ENCODE assay signal across 1 cellular context in the genomic region with DNA sequence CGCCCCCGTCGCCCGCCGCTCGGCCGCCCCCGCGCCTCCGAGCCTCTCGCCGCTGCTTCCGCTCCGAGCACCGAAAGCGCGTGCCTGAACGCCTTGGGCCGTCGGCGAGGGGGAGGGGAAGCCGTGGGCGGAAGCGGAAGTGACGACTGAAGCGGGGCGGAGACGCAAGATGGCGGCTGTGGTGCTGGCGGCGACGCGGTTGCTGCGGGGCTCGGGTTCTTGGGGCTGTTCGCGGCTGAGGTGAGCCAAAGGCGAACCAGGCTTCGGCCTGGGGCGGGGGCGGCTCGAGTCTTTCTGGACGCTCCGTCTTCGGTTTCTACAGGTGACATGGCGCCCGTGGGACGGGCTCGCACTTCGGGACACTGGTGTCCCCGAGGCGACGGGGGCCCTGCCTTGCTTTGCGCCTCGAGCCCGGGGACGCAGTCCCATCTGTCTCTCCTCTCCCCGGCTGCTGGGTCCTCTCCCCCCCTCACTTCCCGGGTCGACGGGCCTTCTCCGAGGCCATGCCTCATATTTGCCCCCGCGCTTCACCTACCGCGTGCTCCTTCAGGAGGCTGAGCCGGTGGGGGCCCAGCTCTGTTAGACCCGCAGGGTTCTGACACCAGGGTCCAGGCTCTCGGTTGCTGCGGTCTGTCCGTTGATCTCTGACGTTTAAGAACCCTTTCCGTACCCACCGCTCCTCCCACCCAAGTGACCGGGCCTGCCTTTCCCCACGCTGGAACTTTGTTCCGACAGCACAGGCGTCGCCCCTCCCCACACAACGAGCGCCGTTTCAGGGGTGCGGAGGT.
TF ChIP-seq lines count a peak whose summit lies in the region.

ENTR1 (minus strand) TSS at position 115 of the 788 bp plus-strand sequence. CDS start 217 bp downstream, outside the sequence.
PMPCA (plus strand) TSS at position 159 of the 788 bp plus-strand sequence; CDS start at position 170, 11 bp downstream.

TF ChIP-seq in HepG2, 621 proteins besides CTCF, POLR2A, EP300 and RAD21 (continued from another document and continues in another):
- TF ChIP-seq NFAT5 (CRISPR knock-in tag; IDR thresholded peaks at IDR 0.05): no peak
- TF ChIP-seq, protein P1, sequence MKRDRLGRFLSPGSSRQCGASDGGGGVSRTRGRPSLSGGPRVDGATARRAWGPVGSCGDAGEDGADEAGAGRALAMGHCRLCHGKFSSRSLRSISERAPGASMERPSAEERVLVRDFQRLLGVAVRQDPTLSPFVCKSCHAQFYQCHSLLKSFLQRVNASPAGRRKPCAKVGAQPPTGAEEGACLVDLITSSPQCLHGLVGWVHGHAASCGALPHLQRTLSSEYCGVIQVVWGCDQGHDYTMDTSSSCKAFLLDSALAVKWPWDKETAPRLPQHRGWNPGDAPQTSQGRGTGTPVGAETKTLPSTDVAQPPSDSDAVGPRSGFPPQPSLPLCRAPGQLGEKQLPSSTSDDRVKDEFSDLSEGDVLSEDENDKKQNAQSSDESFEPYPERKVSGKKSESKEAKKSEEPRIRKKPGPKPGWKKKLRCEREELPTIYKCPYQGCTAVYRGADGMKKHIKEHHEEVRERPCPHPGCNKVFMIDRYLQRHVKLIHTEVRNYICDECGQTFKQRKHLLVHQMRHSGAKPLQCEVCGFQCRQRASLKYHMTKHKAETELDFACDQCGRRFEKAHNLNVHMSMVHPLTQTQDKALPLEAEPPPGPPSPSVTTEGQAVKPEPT (CRISPR knock-in tag; IDR thresholded peaks at IDR 0.05; ENCODE audit: low read depth): no peak
- TF ChIP-seq ZNF574 (CRISPR knock-in tag; IDR thresholded peaks at IDR 0.05): peak; percentile 95
- TF ChIP-seq SMARCE1 (IDR thresholded peaks at IDR 0.05; ENCODE audit: borderline replicate concordance): no peak
- no peak for TF ChIP-seq SRSF9 (IDR thresholded peaks at IDR 0.05; ENCODE audit: borderline replicate concordance, insufficient read depth, low read depth, low read length, poor library complexity, severe bottlenecking)
- TF ChIP-seq, protein P2, sequence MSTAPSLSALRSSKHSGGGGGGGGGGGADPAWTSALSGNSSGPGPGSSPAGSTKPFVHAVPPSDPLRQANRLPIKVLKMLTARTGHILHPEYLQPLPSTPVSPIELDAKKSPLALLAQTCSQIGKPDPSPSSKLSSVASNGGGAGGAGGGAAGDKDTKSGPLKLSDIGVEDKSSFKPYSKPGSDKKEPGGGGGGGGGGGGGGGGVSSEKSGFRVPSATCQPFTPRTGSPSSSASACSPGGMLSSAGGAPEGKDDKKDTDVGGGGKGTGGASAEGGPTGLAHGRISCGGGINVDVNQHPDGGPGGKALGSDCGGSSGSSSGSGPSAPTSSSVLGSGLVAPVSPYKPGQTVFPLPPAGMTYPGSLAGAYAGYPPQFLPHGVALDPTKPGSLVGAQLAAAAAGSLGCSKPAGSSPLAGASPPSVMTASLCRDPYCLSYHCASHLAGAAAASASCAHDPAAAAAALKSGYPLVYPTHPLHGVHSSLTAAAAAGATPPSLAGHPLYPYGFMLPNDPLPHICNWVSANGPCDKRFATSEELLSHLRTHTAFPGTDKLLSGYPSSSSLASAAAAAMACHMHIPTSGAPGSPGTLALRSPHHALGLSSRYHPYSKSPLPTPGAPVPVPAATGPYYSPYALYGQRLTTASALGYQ (CRISPR knock-in tag; IDR thresholded peaks at IDR 0.05): peak; percentile 38; the same call in 1 of the 2 replicates
- peak; percentile 77; the same call in 1 of the 2 replicates for TF ChIP-seq MXD4 (CRISPR knock-in tag; IDR thresholded peaks at IDR 0.05)
- TF ChIP-seq, protein P3, sequence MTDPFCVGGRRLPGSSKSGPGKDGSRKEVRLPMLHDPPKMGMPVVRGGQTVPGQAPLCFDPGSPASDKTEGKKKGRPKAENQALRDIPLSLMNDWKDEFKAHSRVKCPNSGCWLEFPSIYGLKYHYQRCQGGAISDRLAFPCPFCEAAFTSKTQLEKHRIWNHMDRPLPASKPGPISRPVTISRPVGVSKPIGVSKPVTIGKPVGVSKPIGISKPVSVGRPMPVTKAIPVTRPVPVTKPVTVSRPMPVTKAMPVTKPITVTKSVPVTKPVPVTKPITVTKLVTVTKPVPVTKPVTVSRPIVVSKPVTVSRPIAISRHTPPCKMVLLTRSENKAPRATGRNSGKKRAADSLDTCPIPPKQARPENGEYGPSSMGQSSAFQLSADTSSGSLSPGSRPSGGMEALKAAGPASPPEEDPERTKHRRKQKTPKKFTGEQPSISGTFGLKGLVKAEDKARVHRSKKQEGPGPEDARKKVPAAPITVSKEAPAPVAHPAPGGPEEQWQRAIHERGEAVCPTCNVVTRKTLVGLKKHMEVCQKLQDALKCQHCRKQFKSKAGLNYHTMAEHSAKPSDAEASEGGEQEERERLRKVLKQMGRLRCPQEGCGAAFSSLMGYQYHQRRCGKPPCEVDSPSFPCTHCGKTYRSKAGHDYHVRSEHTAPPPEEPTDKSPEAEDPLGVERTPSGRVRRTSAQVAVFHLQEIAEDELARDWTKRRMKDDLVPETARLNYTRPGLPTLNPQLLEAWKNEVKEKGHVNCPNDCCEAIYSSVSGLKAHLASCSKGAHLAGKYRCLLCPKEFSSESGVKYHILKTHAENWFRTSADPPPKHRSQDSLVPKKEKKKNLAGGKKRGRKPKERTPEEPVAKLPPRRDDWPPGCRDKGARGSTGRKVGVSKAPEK (CRISPR knock-in tag; IDR thresholded peaks at IDR 0.05; ENCODE audit: borderline replicate concordance): no peak
- TF ChIP-seq HMG20A (CRISPR knock-in tag; IDR thresholded peaks at IDR 0.05; ENCODE audit: borderline replicate concordance): 0 out of 2 replicates have a peak, but pooled peaks have one; percentile 23
- no peak for TF ChIP-seq FOXC1 (CRISPR knock-in tag; IDR thresholded peaks at IDR 0.05; ENCODE audit: borderline replicate concordance)
- TF ChIP-seq, protein P4, sequence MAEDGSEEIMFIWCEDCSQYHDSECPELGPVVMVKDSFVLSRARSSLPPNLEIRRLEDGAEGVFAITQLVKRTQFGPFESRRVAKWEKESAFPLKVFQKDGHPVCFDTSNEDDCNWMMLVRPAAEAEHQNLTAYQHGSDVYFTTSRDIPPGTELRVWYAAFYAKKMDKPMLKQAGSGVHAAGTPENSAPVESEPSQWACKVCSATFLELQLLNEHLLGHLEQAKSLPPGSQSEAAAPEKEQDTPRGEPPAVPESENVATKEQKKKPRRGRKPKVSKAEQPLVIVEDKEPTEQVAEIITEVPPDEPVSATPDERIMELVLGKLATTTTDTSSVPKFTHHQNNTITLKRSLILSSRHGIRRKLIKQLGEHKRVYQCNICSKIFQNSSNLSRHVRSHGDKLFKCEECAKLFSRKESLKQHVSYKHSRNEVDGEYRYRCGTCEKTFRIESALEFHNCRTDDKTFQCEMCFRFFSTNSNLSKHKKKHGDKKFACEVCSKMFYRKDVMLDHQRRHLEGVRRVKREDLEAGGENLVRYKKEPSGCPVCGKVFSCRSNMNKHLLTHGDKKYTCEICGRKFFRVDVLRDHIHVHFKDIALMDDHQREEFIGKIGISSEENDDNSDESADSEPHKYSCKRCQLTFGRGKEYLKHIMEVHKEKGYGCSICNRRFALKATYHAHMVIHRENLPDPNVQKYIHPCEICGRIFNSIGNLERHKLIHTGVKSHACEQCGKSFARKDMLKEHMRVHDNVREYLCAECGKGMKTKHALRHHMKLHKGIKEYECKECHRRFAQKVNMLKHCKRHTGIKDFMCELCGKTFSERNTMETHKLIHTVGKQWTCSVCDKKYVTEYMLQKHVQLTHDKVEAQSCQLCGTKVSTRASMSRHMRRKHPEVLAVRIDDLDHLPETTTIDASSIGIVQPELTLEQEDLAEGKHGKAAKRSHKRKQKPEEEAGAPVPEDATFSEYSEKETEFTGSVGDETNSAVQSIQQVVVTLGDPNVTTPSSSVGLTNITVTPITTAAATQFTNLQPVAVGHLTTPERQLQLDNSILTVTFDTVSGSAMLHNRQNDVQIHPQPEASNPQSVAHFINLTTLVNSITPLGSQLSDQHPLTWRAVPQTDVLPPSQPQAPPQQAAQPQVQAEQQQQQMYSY (CRISPR knock-in tag; IDR thresholded peaks at IDR 0.05): no peak
- peak; percentile 84 for TF ChIP-seq ZC3H13 (CRISPR knock-in tag; IDR thresholded peaks at IDR 0.05)
- no peak for TF ChIP-seq ZNF746 (CRISPR knock-in tag; IDR thresholded peaks at IDR 0.05)
- TF ChIP-seq MTERF4 (CRISPR knock-in tag; IDR thresholded peaks at IDR 0.05): no peak
- peak; percentile 73 for TF ChIP-seq SP2 (CRISPR knock-in tag; IDR thresholded peaks at IDR 0.05)
- no peak for TF ChIP-seq PPARG (CRISPR knock-in tag; conservative IDR thresholded peaks at IDR 0.05)
- TF ChIP-seq NFKB2 (CRISPR knock-in tag; IDR thresholded peaks at IDR 0.05; ENCODE audit: borderline replicate concordance): no peak
- no peak for TF ChIP-seq ZFP36L2 (CRISPR knock-in tag; IDR thresholded peaks at IDR 0.05)
- no peak for TF ChIP-seq JARID2 (CRISPR knock-in tag; IDR thresholded peaks at IDR 0.05; ENCODE audit: insufficient replicate concordance)
- peak; percentile 51 for TF ChIP-seq MXD1 (CRISPR knock-in tag; IDR thresholded peaks at IDR 0.05)
- no peak for TF ChIP-seq ISX (CRISPR knock-in tag; conservative IDR thresholded peaks at IDR 0.05)
- peak; percentile 50; the same call in 1 of the 2 replicates for TF ChIP-seq MIER3 (CRISPR knock-in tag; IDR thresholded peaks at IDR 0.05; ENCODE audit: borderline replicate concordance)
- TF ChIP-seq, protein P5, sequence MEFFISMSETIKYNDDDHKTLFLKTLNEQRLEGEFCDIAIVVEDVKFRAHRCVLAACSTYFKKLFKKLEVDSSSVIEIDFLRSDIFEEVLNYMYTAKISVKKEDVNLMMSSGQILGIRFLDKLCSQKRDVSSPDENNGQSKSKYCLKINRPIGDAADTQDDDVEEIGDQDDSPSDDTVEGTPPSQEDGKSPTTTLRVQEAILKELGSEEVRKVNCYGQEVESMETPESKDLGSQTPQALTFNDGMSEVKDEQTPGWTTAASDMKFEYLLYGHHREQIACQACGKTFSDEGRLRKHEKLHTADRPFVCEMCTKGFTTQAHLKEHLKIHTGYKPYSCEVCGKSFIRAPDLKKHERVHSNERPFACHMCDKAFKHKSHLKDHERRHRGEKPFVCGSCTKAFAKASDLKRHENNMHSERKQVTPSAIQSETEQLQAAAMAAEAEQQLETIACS (CRISPR knock-in tag; IDR thresholded peaks at IDR 0.05): peak; percentile 79
- no peak for TF ChIP-seq HNF4G (IDR thresholded peaks at IDR 0.05; ENCODE audit: borderline replicate concordance, low read depth, low read length)
- TF ChIP-seq HNF4G (CRISPR knock-in tag; IDR thresholded peaks at IDR 0.05; ENCODE audit: borderline replicate concordance, low read depth): 0 out of 2 replicates have a peak, but pooled peaks have one; percentile 45
- no peak for TF ChIP-seq WIZ (CRISPR knock-in tag; IDR thresholded peaks at IDR 0.05)
- TF ChIP-seq AGO1 (IDR thresholded peaks at IDR 0.05; ENCODE audit: low read depth, low read length, poor library complexity, severe bottlenecking): no peak
- no peak for TF ChIP-seq MZF1 (CRISPR knock-in tag; IDR thresholded peaks at IDR 0.05; ENCODE audit: borderline replicate concordance)
